ENCODE assay signal across 1 cellular context in the genomic region with DNA sequence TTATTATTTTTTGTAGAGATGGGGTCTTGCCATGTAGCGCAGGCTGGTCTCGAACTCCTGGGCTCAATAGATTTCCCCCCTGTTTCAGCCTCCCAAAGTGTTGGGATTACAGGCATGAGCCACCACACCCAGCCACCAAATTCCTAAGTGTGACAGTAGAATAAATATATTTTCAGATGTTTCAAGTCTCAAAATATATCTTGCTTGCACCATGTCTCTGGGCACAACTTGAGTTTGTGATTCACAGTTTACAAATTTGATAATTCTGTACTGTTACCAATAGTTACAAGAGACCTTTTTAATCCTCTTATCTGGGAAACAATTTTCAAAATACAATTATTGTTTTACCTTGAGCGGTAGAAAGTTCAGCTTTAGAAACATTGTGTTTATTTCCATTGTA.
TF ChIP-seq lines count a peak whose summit lies in the region.

No MANE protein-coding gene starts in this region.

TF ChIP-seq in WTC11, 78 proteins besides CTCF, POLR2A, EP300 and RAD21 (continued from another document):
- TF ChIP-seq ZSCAN18 (CRISPR knock-in tag; IDR thresholded peaks at IDR 0.05) (no peak), ATF3 (CRISPR knock-in tag; conservative IDR thresholded peaks at IDR 0.05) (no peak), GABPB1 (CRISPR knock-in tag; IDR thresholded peaks at IDR 0.05) (no peak), CBFB (CRISPR knock-in tag; IDR thresholded peaks at IDR 0.05; ENCODE audit: low read depth) (no peak), CREM (CRISPR knock-in tag; IDR thresholded peaks at IDR 0.05) (no peak), JUN (CRISPR knock-in tag; IDR thresholded peaks at IDR 0.05) (no peak), TP53 (CRISPR knock-in tag; IDR thresholded peaks at IDR 0.05) (no peak), SMAD4 (CRISPR knock-in tag; IDR thresholded peaks at IDR 0.05) (no peak), HMGA2 (CRISPR knock-in tag; IDR thresholded peaks at IDR 0.05) (no peak), SMAD3 (CRISPR knock-in tag; IDR thresholded peaks at IDR 0.05; ENCODE audit: borderline replicate concordance) (no peak), ZNF423 (CRISPR knock-in tag; IDR thresholded peaks at IDR 0.05) (no peak)
- TF ChIP-seq, protein P1, sequence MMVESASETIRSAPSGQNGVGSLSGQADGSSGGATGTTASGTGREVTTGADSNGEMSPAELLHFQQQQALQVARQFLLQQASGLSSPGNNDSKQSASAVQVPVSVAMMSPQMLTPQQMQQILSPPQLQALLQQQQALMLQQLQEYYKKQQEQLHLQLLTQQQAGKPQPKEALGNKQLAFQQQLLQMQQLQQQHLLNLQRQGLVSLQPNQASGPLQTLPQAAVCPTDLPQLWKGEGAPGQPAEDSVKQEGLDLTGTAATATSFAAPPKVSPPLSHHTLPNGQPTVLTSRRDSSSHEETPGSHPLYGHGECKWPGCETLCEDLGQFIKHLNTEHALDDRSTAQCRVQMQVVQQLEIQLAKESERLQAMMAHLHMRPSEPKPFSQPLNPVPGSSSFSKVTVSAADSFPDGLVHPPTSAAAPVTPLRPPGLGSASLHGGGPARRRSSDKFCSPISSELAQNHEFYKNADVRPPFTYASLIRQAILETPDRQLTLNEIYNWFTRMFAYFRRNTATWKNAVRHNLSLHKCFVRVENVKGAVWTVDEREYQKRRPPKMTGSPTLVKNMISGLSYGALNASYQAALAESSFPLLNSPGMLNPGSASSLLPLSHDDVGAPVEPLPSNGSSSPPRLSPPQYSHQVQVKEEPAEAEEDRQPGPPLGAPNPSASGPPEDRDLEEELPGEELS (CRISPR knock-in tag; IDR thresholded peaks at IDR 0.05) = no peak
- TF ChIP-seq, protein P2, sequence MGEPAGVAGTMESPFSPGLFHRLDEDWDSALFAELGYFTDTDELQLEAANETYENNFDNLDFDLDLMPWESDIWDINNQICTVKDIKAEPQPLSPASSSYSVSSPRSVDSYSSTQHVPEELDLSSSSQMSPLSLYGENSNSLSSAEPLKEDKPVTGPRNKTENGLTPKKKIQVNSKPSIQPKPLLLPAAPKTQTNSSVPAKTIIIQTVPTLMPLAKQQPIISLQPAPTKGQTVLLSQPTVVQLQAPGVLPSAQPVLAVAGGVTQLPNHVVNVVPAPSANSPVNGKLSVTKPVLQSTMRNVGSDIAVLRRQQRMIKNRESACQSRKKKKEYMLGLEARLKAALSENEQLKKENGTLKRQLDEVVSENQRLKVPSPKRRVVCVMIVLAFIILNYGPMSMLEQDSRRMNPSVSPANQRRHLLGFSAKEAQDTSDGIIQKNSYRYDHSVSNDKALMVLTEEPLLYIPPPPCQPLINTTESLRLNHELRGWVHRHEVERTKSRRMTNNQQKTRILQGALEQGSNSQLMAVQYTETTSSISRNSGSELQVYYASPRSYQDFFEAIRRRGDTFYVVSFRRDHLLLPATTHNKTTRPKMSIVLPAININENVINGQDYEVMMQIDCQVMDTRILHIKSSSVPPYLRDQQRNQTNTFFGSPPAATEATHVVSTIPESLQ (CRISPR knock-in tag; IDR thresholded peaks at IDR 0.05) = no peak
- TF ChIP-seq, protein P3, sequence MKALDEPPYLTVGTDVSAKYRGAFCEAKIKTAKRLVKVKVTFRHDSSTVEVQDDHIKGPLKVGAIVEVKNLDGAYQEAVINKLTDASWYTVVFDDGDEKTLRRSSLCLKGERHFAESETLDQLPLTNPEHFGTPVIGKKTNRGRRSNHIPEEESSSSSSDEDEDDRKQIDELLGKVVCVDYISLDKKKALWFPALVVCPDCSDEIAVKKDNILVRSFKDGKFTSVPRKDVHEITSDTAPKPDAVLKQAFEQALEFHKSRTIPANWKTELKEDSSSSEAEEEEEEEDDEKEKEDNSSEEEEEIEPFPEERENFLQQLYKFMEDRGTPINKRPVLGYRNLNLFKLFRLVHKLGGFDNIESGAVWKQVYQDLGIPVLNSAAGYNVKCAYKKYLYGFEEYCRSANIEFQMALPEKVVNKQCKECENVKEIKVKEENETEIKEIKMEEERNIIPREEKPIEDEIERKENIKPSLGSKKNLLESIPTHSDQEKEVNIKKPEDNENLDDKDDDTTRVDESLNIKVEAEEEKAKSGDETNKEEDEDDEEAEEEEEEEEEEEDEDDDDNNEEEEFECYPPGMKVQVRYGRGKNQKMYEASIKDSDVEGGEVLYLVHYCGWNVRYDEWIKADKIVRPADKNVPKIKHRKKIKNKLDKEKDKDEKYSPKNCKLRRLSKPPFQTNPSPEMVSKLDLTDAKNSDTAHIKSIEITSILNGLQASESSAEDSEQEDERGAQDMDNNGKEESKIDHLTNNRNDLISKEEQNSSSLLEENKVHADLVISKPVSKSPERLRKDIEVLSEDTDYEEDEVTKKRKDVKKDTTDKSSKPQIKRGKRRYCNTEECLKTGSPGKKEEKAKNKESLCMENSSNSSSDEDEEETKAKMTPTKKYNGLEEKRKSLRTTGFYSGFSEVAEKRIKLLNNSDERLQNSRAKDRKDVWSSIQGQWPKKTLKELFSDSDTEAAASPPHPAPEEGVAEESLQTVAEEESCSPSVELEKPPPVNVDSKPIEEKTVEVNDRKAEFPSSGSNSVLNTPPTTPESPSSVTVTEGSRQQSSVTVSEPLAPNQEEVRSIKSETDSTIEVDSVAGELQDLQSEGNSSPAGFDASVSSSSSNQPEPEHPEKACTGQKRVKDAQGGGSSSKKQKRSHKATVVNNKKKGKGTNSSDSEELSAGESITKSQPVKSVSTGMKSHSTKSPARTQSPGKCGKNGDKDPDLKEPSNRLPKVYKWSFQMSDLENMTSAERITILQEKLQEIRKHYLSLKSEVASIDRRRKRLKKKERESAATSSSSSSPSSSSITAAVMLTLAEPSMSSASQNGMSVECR (CRISPR knock-in tag; IDR thresholded peaks at IDR 0.05; ENCODE audit: borderline replicate concordance) = no peak
- TF ChIP-seq, protein P4, sequence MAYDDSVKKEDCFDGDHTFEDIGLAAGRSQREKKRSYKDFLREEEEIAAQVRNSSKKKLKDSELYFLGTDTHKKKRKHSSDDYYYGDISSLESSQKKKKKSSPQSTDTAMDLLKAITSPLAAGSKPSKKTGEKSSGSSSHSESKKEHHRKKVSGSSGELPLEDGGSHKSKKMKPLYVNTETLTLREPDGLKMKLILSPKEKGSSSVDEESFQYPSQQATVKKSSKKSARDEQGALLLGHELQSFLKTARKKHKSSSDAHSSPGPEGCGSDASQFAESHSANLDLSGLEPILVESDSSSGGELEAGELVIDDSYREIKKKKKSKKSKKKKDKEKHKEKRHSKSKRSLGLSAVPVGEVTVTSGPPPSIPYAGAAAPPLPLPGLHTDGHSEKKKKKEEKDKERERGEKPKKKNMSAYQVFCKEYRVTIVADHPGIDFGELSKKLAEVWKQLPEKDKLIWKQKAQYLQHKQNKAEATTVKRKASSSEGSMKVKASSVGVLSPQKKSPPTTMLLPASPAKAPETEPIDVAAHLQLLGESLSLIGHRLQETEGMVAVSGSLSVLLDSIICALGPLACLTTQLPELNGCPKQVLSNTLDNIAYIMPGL (CRISPR knock-in tag; IDR thresholded peaks at IDR 0.05) = no peak
- TF ChIP-seq, protein P5, sequence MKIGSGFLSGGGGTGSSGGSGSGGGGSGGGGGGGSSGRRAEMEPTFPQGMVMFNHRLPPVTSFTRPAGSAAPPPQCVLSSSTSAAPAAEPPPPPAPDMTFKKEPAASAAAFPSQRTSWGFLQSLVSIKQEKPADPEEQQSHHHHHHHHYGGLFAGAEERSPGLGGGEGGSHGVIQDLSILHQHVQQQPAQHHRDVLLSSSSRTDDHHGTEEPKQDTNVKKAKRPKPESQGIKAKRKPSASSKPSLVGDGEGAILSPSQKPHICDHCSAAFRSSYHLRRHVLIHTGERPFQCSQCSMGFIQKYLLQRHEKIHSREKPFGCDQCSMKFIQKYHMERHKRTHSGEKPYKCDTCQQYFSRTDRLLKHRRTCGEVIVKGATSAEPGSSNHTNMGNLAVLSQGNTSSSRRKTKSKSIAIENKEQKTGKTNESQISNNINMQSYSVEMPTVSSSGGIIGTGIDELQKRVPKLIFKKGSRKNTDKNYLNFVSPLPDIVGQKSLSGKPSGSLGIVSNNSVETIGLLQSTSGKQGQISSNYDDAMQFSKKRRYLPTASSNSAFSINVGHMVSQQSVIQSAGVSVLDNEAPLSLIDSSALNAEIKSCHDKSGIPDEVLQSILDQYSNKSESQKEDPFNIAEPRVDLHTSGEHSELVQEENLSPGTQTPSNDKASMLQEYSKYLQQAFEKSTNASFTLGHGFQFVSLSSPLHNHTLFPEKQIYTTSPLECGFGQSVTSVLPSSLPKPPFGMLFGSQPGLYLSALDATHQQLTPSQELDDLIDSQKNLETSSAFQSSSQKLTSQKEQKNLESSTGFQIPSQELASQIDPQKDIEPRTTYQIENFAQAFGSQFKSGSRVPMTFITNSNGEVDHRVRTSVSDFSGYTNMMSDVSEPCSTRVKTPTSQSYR (CRISPR knock-in tag; IDR thresholded peaks at IDR 0.05) = no peak
- TF ChIP-seq, protein P6, sequence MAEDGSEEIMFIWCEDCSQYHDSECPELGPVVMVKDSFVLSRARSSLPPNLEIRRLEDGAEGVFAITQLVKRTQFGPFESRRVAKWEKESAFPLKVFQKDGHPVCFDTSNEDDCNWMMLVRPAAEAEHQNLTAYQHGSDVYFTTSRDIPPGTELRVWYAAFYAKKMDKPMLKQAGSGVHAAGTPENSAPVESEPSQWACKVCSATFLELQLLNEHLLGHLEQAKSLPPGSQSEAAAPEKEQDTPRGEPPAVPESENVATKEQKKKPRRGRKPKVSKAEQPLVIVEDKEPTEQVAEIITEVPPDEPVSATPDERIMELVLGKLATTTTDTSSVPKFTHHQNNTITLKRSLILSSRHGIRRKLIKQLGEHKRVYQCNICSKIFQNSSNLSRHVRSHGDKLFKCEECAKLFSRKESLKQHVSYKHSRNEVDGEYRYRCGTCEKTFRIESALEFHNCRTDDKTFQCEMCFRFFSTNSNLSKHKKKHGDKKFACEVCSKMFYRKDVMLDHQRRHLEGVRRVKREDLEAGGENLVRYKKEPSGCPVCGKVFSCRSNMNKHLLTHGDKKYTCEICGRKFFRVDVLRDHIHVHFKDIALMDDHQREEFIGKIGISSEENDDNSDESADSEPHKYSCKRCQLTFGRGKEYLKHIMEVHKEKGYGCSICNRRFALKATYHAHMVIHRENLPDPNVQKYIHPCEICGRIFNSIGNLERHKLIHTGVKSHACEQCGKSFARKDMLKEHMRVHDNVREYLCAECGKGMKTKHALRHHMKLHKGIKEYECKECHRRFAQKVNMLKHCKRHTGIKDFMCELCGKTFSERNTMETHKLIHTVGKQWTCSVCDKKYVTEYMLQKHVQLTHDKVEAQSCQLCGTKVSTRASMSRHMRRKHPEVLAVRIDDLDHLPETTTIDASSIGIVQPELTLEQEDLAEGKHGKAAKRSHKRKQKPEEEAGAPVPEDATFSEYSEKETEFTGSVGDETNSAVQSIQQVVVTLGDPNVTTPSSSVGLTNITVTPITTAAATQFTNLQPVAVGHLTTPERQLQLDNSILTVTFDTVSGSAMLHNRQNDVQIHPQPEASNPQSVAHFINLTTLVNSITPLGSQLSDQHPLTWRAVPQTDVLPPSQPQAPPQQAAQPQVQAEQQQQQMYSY (CRISPR knock-in tag; IDR thresholded peaks at IDR 0.05) = no peak
